Comparison of ENCODE assay signal across 9 cellular contexts in the genomic region with DNA sequence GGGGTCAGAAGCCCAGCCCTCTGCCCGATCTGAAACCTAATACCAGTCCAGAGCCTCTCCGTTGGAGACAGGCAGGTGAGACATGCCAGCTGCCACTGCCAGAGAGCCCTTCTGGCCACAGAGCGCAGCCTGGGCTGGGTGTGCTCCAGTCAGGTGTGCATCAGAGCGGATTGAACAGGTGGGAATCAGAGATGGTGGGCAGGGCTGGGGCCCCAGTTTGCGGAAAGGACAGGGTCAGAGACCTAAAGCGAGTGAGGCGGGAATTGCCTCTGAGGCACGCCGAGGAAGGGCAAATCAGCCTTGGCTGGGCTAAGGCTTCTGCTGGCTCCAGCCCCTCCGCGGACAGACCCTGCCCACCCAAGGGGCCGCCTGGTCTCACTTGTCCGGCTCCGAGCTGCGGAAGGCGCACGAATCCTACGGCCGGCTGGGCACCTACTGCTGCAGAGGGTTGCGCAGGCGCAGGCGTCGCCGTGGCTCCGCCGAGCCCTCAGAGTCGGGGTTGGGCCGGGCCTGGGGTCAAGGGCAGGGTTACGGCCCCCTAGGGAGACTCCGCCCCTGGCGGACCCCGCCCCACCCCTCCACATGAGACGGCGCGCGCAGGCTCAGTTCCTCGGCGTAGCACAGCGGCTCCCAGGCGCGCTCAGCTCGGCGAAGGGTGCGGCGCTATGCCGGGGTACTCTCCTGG. TPM values are rescaled to one million over a fixed set of nuclear protein-coding genes. Genes with fewer than 3 reads are reported as not detected.
DNase-seq lines count a peak whose midpoint lies in the region; ATAC-seq and TF ChIP-seq lines count a peak whose summit lies in the region.
"Had no signal": no experiment of that assay in that cellular context is flagged by ENCODE, and none has a peak within 500 bp of the region (broad histone marks: within the 10 kb centered on the region; RNA-seq: fewer than 3 reads in every experiment).

No MANE protein-coding gene starts in this region.

- peak; percentile 76 for DNase-seq in G401 (ENCODE audit: low spot score)
- no peak for DNase-seq in iPS DF 6.9 (ENCODE audit: low read depth, low spot score)
- no peak for DNase-seq in stimulated activated CD4-positive, alpha-beta T cell treated with anti-CD3 and anti-CD28 coated beads, Interleukin-4, amount 100 ng/mL, for 1 hour
- no peak for DNase-seq in SW480 (ENCODE audit: low spot score)
- DNase-seq in DMS 273 (lab: John Stamatoyannopoulos, UW; ENCODE audit: unreplicated experiment), result no peak
- DNase-seq: CD4-positive, CD25-positive, alpha-beta regulatory T cell had no signal

- no peaks in the 10 kb centered on the region for H3K36me3 Mint-ChIP-seq in brain

- H3K27ac ChIP-seq in iPS DF 6.9 (ENCODE audit: low read length) (no peak overlapping the region), parathyroid adenoma (no peak overlapping the region)

- peak overlapping the region in 4 of 5 experiments; percentile 69 to 79 (median 73) for H3K4me3 Mint-ChIP-seq in brain

- no peak overlapping the region for H3K9ac ChIP-seq in parathyroid adenoma

- H3K4me3 ChIP-seq in iPS DF 6.9 (ENCODE audit: low read length) (peak overlapping the region; percentile 43; the same call in 1 of the 2 replicates), parathyroid adenoma (ENCODE audit: low read depth, low read length) (peak overlapping the region; percentile 26)

- no CpG with 5 or more reads among the region's 46 CpGs for WGBS in iPS DF 6.9 (ENCODE audit: insufficient coverage, insufficient read length)

- H3K36me3 ChIP-seq in iPS DF 6.9 (ENCODE audit: control insufficient read depth, insufficient read depth, low read length) (no peaks in the 10 kb centered on the region), parathyroid adenoma (ENCODE audit: control insufficient read depth, insufficient read depth, low read length) (no peaks in the 10 kb centered on the region)

- no peaks in the 10 kb centered on the region; the same call in 1 of the 2 replicates for H3K4me1 ChIP-seq in iPS DF 6.9 (ENCODE audit: control insufficient read depth, insufficient read depth, low read length)
- H3K4me1 ChIP-seq in parathyroid adenoma, result no peaks in the 10 kb centered on the region

- peaks cover 73% of the 10 kb centered on the region for H3K27me3 Mint-ChIP-seq in brain

- H3K9me3 ChIP-seq in iPS DF 6.9 (ENCODE audit: control insufficient read depth, insufficient read depth, low read length), result no peaks in the 10 kb centered on the region
- no peaks in the 10 kb centered on the region for H3K9me3 ChIP-seq in parathyroid adenoma (ENCODE audit: control insufficient read depth, low read length)

- TF ChIP-seq CTCF in brain (conservative IDR thresholded peaks at IDR 0.05) (no peak), parathyroid adenoma (IDR thresholded peaks at IDR 0.05) (no peak)

- no peak for ATAC-seq in GM18511 (IDR thresholded peaks at IDR 0.05; ENCODE audit: unreplicated experiment)

- no peaks in the 10 kb centered on the region for H3K79me2 ChIP-seq in parathyroid adenoma

- H3K27me3 ChIP-seq in iPS DF 6.9 (ENCODE audit: control insufficient read depth, insufficient read depth, low read length), result peaks cover 23% of the 10 kb centered on the region
- H3K27me3 ChIP-seq in parathyroid adenoma (ENCODE audit: control insufficient read depth, insufficient read depth, low read length), result no peaks in the 10 kb centered on the region

- H3K9me3 Mint-ChIP-seq in brain, result peaks cover 0 to 21% (median 7%) of the 10 kb centered on the region in 5 experiments

- H3K27ac Mint-ChIP-seq in brain, result peak overlapping the region in 1 of 5 experiments; percentile 43

- H2AFZ ChIP-seq in parathyroid adenoma, result peak overlapping the region; percentile 79

- H3K4me1 Mint-ChIP-seq in brain, result peaks cover 18% of the 10 kb centered on the region

- in situ Hi-C loops in G401 (cut with HindIII; ENCODE audit: low sequenced_read_pairs), result no loop called here

- peak overlapping the region; percentile 53 for H3K4me2 ChIP-seq in parathyroid adenoma (ENCODE audit: low read length)

RNA-seq across cellular contexts. Expression of a gene that starts 10.3 kb away (rescaled TPM):
- total RNA-seq in G401 (2014; rRNA removed; shearing (Covaris generic)), result 2.8 and 3.5 TPM in 2 replicates
- 17.4 TPM for polyA plus RNA-seq in brain (ENCODE audit: insufficient read depth, low read depth, low replicate concordance)

RNA-seq across cellular contexts. Expression of a gene that starts 14.2 kb away (rescaled TPM):
- 4.7 and 7.4 TPM in 2 replicates for total RNA-seq in G401 (2014; rRNA removed; shearing (Covaris generic))
- 33.6 TPM for polyA plus RNA-seq in brain (ENCODE audit: insufficient read depth, low read depth, low replicate concordance)
